9 cellular contexts compared by ENCODE assay signal in genomic region chr12:124381454-124382207, GRCh38.
DNase-seq lines count a peak whose midpoint lies in the region; ATAC-seq and TF ChIP-seq lines count a peak whose summit lies in the region.
"Had no signal": no experiment of that assay in that cellular context is flagged by ENCODE, and none has a peak within 500 bp of the region (broad histone marks: within the 10 kb centered on the region; RNA-seq: fewer than 3 reads in every experiment).

No MANE protein-coding gene starts in this region.

- peaks cover 0 to 23% (median 2%) of the 10 kb centered on the region in 5 donors for H3K36me3 Mint-ChIP-seq in naive thymus-derived CD4-positive, alpha-beta T cell

- no peaks in the 10 kb centered on the region for H3K9me3 ChIP-seq in Peyer's patch
- no peaks in the 10 kb centered on the region for H3K9me3 ChIP-seq in naive thymus-derived CD4-positive, alpha-beta T cell (ENCODE audit: control insufficient read depth in 2 of 3, low read length in 3 of 3)
- H3K9me3 ChIP-seq: MG63 had no signal

- H3K27ac ChIP-seq in ACC112 (ENCODE audit: low read depth, low read length) (peak overlapping the region; percentile 85), Peyer's patch (peak overlapping the region; percentile 50 to 87 (median 77))
- H3K27ac ChIP-seq in naive thymus-derived CD4-positive, alpha-beta T cell (ENCODE audit: low read depth, low read length), result no peak overlapping the region

- H3K4me1 Mint-ChIP-seq in naive thymus-derived CD4-positive, alpha-beta T cell, result peaks cover 0 to 15% (median 0%) of the 10 kb centered on the region in 7 donors

- H3K9me3 Mint-ChIP-seq in naive thymus-derived CD4-positive, alpha-beta T cell, result peaks cover 0 to 2% (median 0%) of the 10 kb centered on the region in 11 donors

- no peak for TF ChIP-seq CTCF in Peyer's patch (IDR thresholded peaks at IDR 0.05)
- TF ChIP-seq CTCF in epithelial cell of esophagus (IDR thresholded peaks at IDR 0.05; ENCODE audit: insufficient read depth, low read depth, low read length, missing control alignments), result no peak

- peak; percentile 34 to 92 (median 91) for DNase-seq in Peyer's patch
- DNase-seq in epithelial cell of esophagus (ENCODE audit: low read depth), result peak; percentile 50
- DNase-seq in naive thymus-derived CD4-positive, alpha-beta T cell, result no peak
- no peak for DNase-seq in erythroblast (lab: John Stamatoyannopoulos, UW)
- no peak for DNase-seq in NCI-H2227 (lab: John Stamatoyannopoulos, UW; ENCODE audit: unreplicated experiment)
- no peak for DNase-seq in GM19240 (ENCODE audit: insufficient read length, low spot score)
- DNase-seq: MG63 had no signal

- CTCF ChIA-PET in naive thymus-derived CD4-positive, alpha-beta T cell (lab: Charles Lee), result no interaction called here

- no peak overlapping the region for H2AFZ ChIP-seq in ACC112 (ENCODE audit: low read length, unreplicated experiment)

- H3K36me3 ChIP-seq in ACC112 (ENCODE audit: insufficient read depth, low read length) (peaks cover 14% of the 10 kb centered on the region; the same call in 1 of the 2 replicates), Peyer's patch (peaks cover 0 to 68% (median 0%) of the 10 kb centered on the region in 3 donors)
- peaks cover 0 to 82% (median 5%) of the 10 kb centered on the region in 3 experiments for H3K36me3 ChIP-seq in naive thymus-derived CD4-positive, alpha-beta T cell (ENCODE audit: control insufficient read depth in 2 of 3, insufficient read depth in 3 of 3, low read length in 3 of 3)

- H3K4me3 Mint-ChIP-seq in naive thymus-derived CD4-positive, alpha-beta T cell, result peak overlapping the region in 1 of 10 donors; percentile 29

- POLR2A ChIA-PET in naive thymus-derived CD4-positive, alpha-beta T cell (lab: Charles Lee), result no interaction called here

- ATAC-seq in naive thymus-derived CD4-positive, alpha-beta T cell, result peak; percentile 65
- no peak for ATAC-seq in HG03159 (IDR thresholded peaks at IDR 0.05; ENCODE audit: unreplicated experiment)

- H3K4me1 ChIP-seq in ACC112 (ENCODE audit: control insufficient read depth, insufficient read depth, low read length, unreplicated experiment) (peaks cover 69% of the 10 kb centered on the region), Peyer's patch (peaks cover 0 to 49% (median 6%) of the 10 kb centered on the region in 4 donors)
- H3K4me1 ChIP-seq in naive thymus-derived CD4-positive, alpha-beta T cell (ENCODE audit: control insufficient read depth in 2 of 2, insufficient read depth in 2 of 2, low read length in 2 of 2), result no peaks in the 10 kb centered on the region

- H3K4me3 ChIP-seq in ACC112 (ENCODE audit: low read depth, low read length) (no peak overlapping the region), Peyer's patch (no peak overlapping the region), epithelial cell of esophagus (ENCODE audit: low read length) (no peak overlapping the region)
- H3K4me3 ChIP-seq in naive thymus-derived CD4-positive, alpha-beta T cell (ENCODE audit: low read length), result no peak overlapping the region
- H3K4me3 ChIP-seq: MG63 had no signal

- no peaks in the 10 kb centered on the region for H3K27me3 ChIP-seq in ACC112 (ENCODE audit: insufficient read depth, low read length)
- no peaks in the 10 kb centered on the region for H3K27me3 ChIP-seq in Peyer's patch
- H3K27me3 ChIP-seq in naive thymus-derived CD4-positive, alpha-beta T cell (ENCODE audit: control insufficient read depth in 2 of 2, insufficient read depth in 2 of 2, low read length in 2 of 2), result no peaks in the 10 kb centered on the region
- H3K27me3 ChIP-seq: MG63 had no signal

- peak overlapping the region in 3 of 9 donors; percentile 44 to 56 (median 50) for H3K27ac Mint-ChIP-seq in naive thymus-derived CD4-positive, alpha-beta T cell

- H3K27me3 Mint-ChIP-seq in naive thymus-derived CD4-positive, alpha-beta T cell, result no peaks in the 10 kb centered on the region

- no peak for TF ChIP-seq POLR2A in Peyer's patch (IDR thresholded peaks at IDR 0.05)
- no peak for TF ChIP-seq POLR2A in erythroblast (IDR thresholded peaks at IDR 0.05; ENCODE audit: low read length)

- peaks cover 66% of the 10 kb centered on the region for H3K79me2 ChIP-seq in ACC112 (ENCODE audit: control insufficient read depth, insufficient read depth, low read length, unreplicated experiment)

- intact Hi-C loops in naive thymus-derived CD4-positive, alpha-beta T cell (cut with micrococcal nuclease), result no loop called here

Comparison
In these comparisons a context has a peak if more than half of its experiments do, and no peak if none do; other contexts are left out.
1. DNase-seq: peak in Peyer's patch (3 of 3) and epithelial cell of esophagus (single experiment); none in naive thymus-derived CD4-positive, alpha-beta T cell (0 of 9), erythroblast (0 of 2), NCI-H2227 (single experiment) and GM19240 (single experiment).